ENCODE assay signal across 9 cellular contexts in genomic region chr11:95922099-95922498, GRCh38. TPM values are rescaled to one million over a fixed set of nuclear protein-coding genes. Genes with fewer than 3 reads are reported as not detected.
A peak's percentile ranks its signal among the peaks of the same experiment; 100 is the strongest.
DNase-seq lines count a peak whose midpoint lies in the region; ATAC-seq and TF ChIP-seq lines count a peak whose summit lies in the region.
"Had no signal": no experiment of that assay in that cellular context is flagged by ENCODE, and none has a peak within 500 bp of the region (broad histone marks: within the 10 kb centered on the region; RNA-seq: fewer than 3 reads in every experiment).

No MANE protein-coding gene starts in this region.

- H3K36me3 Mint-ChIP-seq in T-helper 1 cell treated with Interleukin-12 subunit alpha and Interleukin-12 subunit beta and Interleukin-4 antibody, amounts not matched to agents 30 μg/mL and 1 μg/mL, for 36 hours (ENCODE audit: low read depth), result peaks cover 3% of the 10 kb centered on the region

- peak overlapping the region; percentile 93 for H3K4me2 ChIP-seq in skeletal muscle satellite cell (ENCODE audit: low read length)

- H3K27me3 Mint-ChIP-seq in T-helper 1 cell treated with Interleukin-12 subunit alpha and Interleukin-12 subunit beta and Interleukin-4 antibody, amounts not matched to agents 30 μg/mL and 1 μg/mL, for 36 hours (ENCODE audit: low read depth), result peaks cover 9% of the 10 kb centered on the region

- TF ChIP-seq CTCF in epithelial cell of proximal tubule (conservative IDR thresholded peaks at IDR 0.05; ENCODE audit: low read depth, low read length), result no peak

- H3K4me3 ChIP-seq in epithelial cell of proximal tubule (ENCODE audit: low read depth, low read length), result peak overlapping the region; percentile 80
- H3K4me3 ChIP-seq in skeletal muscle satellite cell (ENCODE audit: low read length), result peak overlapping the region; percentile 93
- no peak overlapping the region for H3K4me3 ChIP-seq in MG63

- H3K9me3 ChIP-seq in skeletal muscle satellite cell (replicated peaks; ENCODE audit: low read length), result no peaks in the 10 kb centered on the region
- H3K9me3 ChIP-seq in MG63, result no peaks in the 10 kb centered on the region

- H3K36me3 ChIP-seq in skeletal muscle satellite cell (ENCODE audit: insufficient read depth, low read length), result no peaks in the 10 kb centered on the region
- H3K36me3 ChIP-seq in MG63, result no peaks in the 10 kb centered on the region

- H3K9me3 Mint-ChIP-seq in T-helper 1 cell treated with Interleukin-12 subunit alpha and Interleukin-12 subunit beta and Interleukin-4 antibody, amounts not matched to agents 30 μg/mL and 1 μg/mL, for 36 hours, result no peaks in the 10 kb centered on the region

- peak overlapping the region; percentile 98 for H3K9ac ChIP-seq in skeletal muscle satellite cell (ENCODE audit: low read depth, low read length)

- peak overlapping the region; percentile 63 for H3K4me3 Mint-ChIP-seq in T-helper 1 cell treated with Interleukin-12 subunit alpha and Interleukin-12 subunit beta and Interleukin-4 antibody, amounts not matched to agents 30 μg/mL and 1 μg/mL, for 36 hours

- peaks cover 25% of the 10 kb centered on the region for H3K4me1 Mint-ChIP-seq in T-helper 1 cell treated with Interleukin-12 subunit alpha and Interleukin-12 subunit beta and Interleukin-4 antibody, amounts not matched to agents 30 μg/mL and 1 μg/mL, for 36 hours (ENCODE audit: low read depth)

- peaks cover 24% of the 10 kb centered on the region for H3K4me1 ChIP-seq in skeletal muscle satellite cell (ENCODE audit: control insufficient read depth, insufficient read depth, low read length)

- H3K27ac Mint-ChIP-seq in T-helper 1 cell treated with Interleukin-12 subunit alpha and Interleukin-12 subunit beta and Interleukin-4 antibody, amounts not matched to agents 30 μg/mL and 1 μg/mL, for 36 hours, result no peak overlapping the region

- no peaks in the 10 kb centered on the region for H3K27me3 ChIP-seq in skeletal muscle satellite cell (ENCODE audit: control insufficient read depth, insufficient read depth, low read length)
- no peaks in the 10 kb centered on the region for H3K27me3 ChIP-seq in MG63

- ATAC-seq in GM19035 (IDR thresholded peaks at IDR 0.05; ENCODE audit: unreplicated experiment), result no peak

- no peak for DNase-seq in T-helper 1 cell
- DNase-seq in RKO (ENCODE audit: low spot score), result peak; percentile 74
- DNase-seq in epithelial cell of proximal tubule (ENCODE audit: low read depth), result no peak
- DNase-seq in MG63, result no peak
- DNase-seq in hypothalamus (lab: John Stamatoyannopoulos, UW), result no peak
- DNase-seq: activated gamma-delta T cell treated with Interleukin-2 at 50 U/mL for 16 hours had no signal

RNA-seq across cellular contexts. Expression of gene MTMR2, which starts 1.8 kb away (rescaled TPM):
- 32.6 and 34.9 TPM in 2 replicates for total RNA-seq in epithelial cell of proximal tubule
- 24.0 and 30.2 TPM in 2 replicates for total RNA-seq in skeletal muscle satellite cell (2012; rRNA removed)
- 14.4 and 22.4 TPM in 2 replicates for total RNA-seq in MG63 (2014; rRNA removed; shearing (Covaris generic); ENCODE audit: low replicate concordance)
